ENCODE assay signal across 16 cellular contexts in genomic region chr7:45683556-45684148, GRCh38.
"Had no signal": no experiment of that assay in that cellular context is flagged by ENCODE, and none has a peak within 500 bp of the region (broad histone marks: within the 10 kb centered on the region; RNA-seq: fewer than 3 reads in every experiment).

No MANE protein-coding gene starts in this region.

- H3K4me1 ChIP-seq: gastrocnemius medialis had no signal

- H3K4me3 Mint-ChIP-seq: activated B cell treated with CpG ODN at 0.5 μM for 24 hours; dendritic cell treated with granulocyte-macrophage colony-stimulating factor and Interleukin-4, amounts not matched to agents 40 ng/mL and 50 ng/mL, for 4 days; effector memory CD8-positive, alpha-beta T cell; naive thymus-derived CD4-positive, alpha-beta T cell; stimulated activated naive CD8-positive, alpha-beta T cell treated with anti-CD3 and anti-CD28 coated beads, Interleukin-15, amount 100 ng/mL, for 72 hours; T-helper 1 cell treated with Interleukin-12 subunit alpha and Interleukin-12 subunit beta and Interleukin-4 antibody, amounts not matched to agents 30 μg/mL and 1 μg/mL, for 36 hours had no signal

- H3K27ac Mint-ChIP-seq: activated B cell treated with CpG ODN at 0.5 μM for 24 hours; dendritic cell treated with granulocyte-macrophage colony-stimulating factor and Interleukin-4, amounts not matched to agents 40 ng/mL and 50 ng/mL, for 4 days; effector memory CD8-positive, alpha-beta T cell; naive thymus-derived CD4-positive, alpha-beta T cell; stimulated activated naive CD8-positive, alpha-beta T cell treated with anti-CD3 and anti-CD28 coated beads, Interleukin-15, amount 100 ng/mL, for 72 hours; T-helper 1 cell treated with Interleukin-12 subunit alpha and Interleukin-12 subunit beta and Interleukin-4 antibody, amounts not matched to agents 30 μg/mL and 1 μg/mL, for 36 hours had no signal

- ATAC-seq: effector memory CD8-positive, alpha-beta T cell; gastrocnemius medialis; left colon; mucosa of descending colon; naive thymus-derived CD4-positive, alpha-beta T cell; stimulated activated naive CD8-positive, alpha-beta T cell treated with anti-CD3 and anti-CD28 coated beads, Interleukin-15, amount 100 ng/mL, for 72 hours had no signal

- H3K4me1 Mint-ChIP-seq: activated B cell treated with CpG ODN at 0.5 μM for 24 hours; naive thymus-derived CD4-positive, alpha-beta T cell; stimulated activated naive CD8-positive, alpha-beta T cell treated with anti-CD3 and anti-CD28 coated beads, Interleukin-15, amount 100 ng/mL, for 72 hours had no signal

- H3K27me3 ChIP-seq: brain microvascular endothelial cell, gastrocnemius medialis had no signal

- H3K36me3 Mint-ChIP-seq: naive thymus-derived CD4-positive, alpha-beta T cell had no signal

- H3K27ac ChIP-seq: brain microvascular endothelial cell, gastrocnemius medialis, thoracic aorta had no signal

- H3K9me3 Mint-ChIP-seq: activated B cell treated with CpG ODN at 0.5 μM for 24 hours; dendritic cell treated with granulocyte-macrophage colony-stimulating factor and Interleukin-4, amounts not matched to agents 40 ng/mL and 50 ng/mL, for 4 days; effector memory CD8-positive, alpha-beta T cell; naive thymus-derived CD4-positive, alpha-beta T cell; stimulated activated naive CD8-positive, alpha-beta T cell treated with anti-CD3 and anti-CD28 coated beads, Interleukin-15, amount 100 ng/mL, for 72 hours; T-helper 1 cell treated with Interleukin-12 subunit alpha and Interleukin-12 subunit beta and Interleukin-4 antibody, amounts not matched to agents 30 μg/mL and 1 μg/mL, for 36 hours had no signal

- DNase-seq: activated B cell treated with CpG ODN at 0.5 μM for 24 hours; activated CD4-positive, alpha-beta T cell treated with anti-CD3 and anti-CD28 coated beads, Interleukin-2, amount 50 U/mL, for 1 hour; activated naive CD4-positive, alpha-beta T cell; brain microvascular endothelial cell; effector memory CD8-positive, alpha-beta T cell; gastrocnemius medialis; left colon; mucosa of descending colon; right cardiac atrium; SHP77 treated with DMSO at 0.1 percent for 48 hours; small intestine; stimulated activated naive CD8-positive, alpha-beta T cell treated with anti-CD3 and anti-CD28 coated beads, Interleukin-15, amount 100 ng/mL, for 72 hours had no signal

- H3K4me3 ChIP-seq: gastrocnemius medialis, mucosa of descending colon, thoracic aorta had no signal

- H3K9me3 ChIP-seq: gastrocnemius medialis, mucosa of descending colon, thoracic aorta had no signal

- H3K36me3 ChIP-seq: brain microvascular endothelial cell, gastrocnemius medialis, thoracic aorta had no signal

- H3K27me3 Mint-ChIP-seq: dendritic cell treated with granulocyte-macrophage colony-stimulating factor and Interleukin-4, amounts not matched to agents 40 ng/mL and 50 ng/mL, for 4 days had no signal
